ENCODE assay signal across 8 cellular contexts in the genomic region with DNA sequence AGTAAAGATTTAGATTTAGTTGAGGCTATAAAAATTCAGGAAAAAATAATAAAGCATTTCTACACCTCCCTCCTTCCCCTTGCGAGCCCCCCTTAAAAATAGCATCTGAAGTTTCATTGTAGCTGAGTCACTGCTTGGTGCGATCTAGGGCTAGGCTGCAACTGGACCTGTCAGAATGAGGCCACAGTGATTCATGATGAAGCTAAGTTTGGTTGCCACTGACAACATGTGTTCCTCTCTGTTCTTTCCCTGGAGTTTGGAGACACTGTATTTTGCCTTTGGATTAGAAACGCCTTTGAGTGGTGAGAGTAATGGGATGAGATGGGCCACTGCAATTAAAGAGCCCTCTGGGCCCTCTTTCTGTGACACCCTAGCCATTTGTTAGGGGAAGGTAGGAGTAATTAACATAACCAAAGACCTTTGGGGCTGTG.
A peak's percentile ranks its signal among the peaks of the same experiment; 100 is the strongest.
DNase-seq lines count a peak whose midpoint lies in the region; ATAC-seq and TF ChIP-seq lines count a peak whose summit lies in the region.

No MANE protein-coding gene starts in this region.

- no peak overlapping the region for H3K27ac Mint-ChIP-seq in CD8-positive, alpha-beta T cell

- CTCF ChIA-PET in CD8-positive, alpha-beta T cell (lab: Charles Lee), result interaction anchor here (0.7 to 1.1 kb wide), 2 partner anchors 9 to 203 kb away, joined by 3 read pairs; no protein-coding TSS in a partner anchor

- no peaks in the 10 kb centered on the region for H3K36me3 Mint-ChIP-seq in CD8-positive, alpha-beta T cell

- POLR2A ChIA-PET in CD8-positive, alpha-beta T cell (lab: Charles Lee), result interaction anchor here (0.8 kb wide), 1 partner anchor 202 kb away, joined by 3 read pairs; no protein-coding TSS in a partner anchor

- H3K9me3 Mint-ChIP-seq in CD8-positive, alpha-beta T cell, result no peaks in the 10 kb centered on the region

- H3K27me3 ChIP-seq in RWPE2 (ENCODE audit: insufficient read depth, poor library complexity, severe bottlenecking), result no peaks in the 10 kb centered on the region
- no peaks in the 10 kb centered on the region for H3K27me3 ChIP-seq in skeletal muscle satellite cell (ENCODE audit: control insufficient read depth, insufficient read depth, low read length)
- no peaks in the 10 kb centered on the region for H3K27me3 ChIP-seq in CD8-positive, alpha-beta T cell (ENCODE audit: insufficient read depth, low read length)

- DNase-seq in H4 (ENCODE audit: low spot score) (peak; percentile 53), RWPE2 (ENCODE audit: low spot score) (no peak), glomerular visceral epithelial cell (ENCODE audit: extremely low spot score) (peak; percentile 52), D341Med (ENCODE audit: low spot score) (no peak), NCI-H2227 treated with DMSO at 0.1 percent for 48 hours (lab: John Stamatoyannopoulos, UW) (no peak), NCI-H526 (lab: John Stamatoyannopoulos, UW) (no peak)
- no peak for DNase-seq in CD8-positive, alpha-beta T cell

- H3K4me1 ChIP-seq in RWPE2 (ENCODE audit: insufficient read depth, poor library complexity, severe bottlenecking) (peaks cover 45% of the 10 kb centered on the region), skeletal muscle satellite cell (ENCODE audit: control insufficient read depth, insufficient read depth, low read length) (peaks cover 47% of the 10 kb centered on the region)
- peaks cover 45% of the 10 kb centered on the region for H3K4me1 ChIP-seq in CD8-positive, alpha-beta T cell (ENCODE audit: insufficient read depth, low read length)

- H3K4me3 ChIP-seq in RWPE2 (ENCODE audit: severe bottlenecking) (no peak overlapping the region), skeletal muscle satellite cell (ENCODE audit: low read length) (peak overlapping the region; percentile 20)
- H3K4me3 ChIP-seq in CD8-positive, alpha-beta T cell (ENCODE audit: low read depth, low read length), result no peak overlapping the region

- no peak overlapping the region for H3K4me3 Mint-ChIP-seq in CD8-positive, alpha-beta T cell

- H3K27me3 Mint-ChIP-seq in CD8-positive, alpha-beta T cell (ENCODE audit: low read depth), result no peaks in the 10 kb centered on the region

- H3K9ac ChIP-seq in skeletal muscle satellite cell (ENCODE audit: low read depth, low read length), result peak overlapping the region; percentile 69

- TF ChIP-seq CTCF in RWPE2 (IDR thresholded peaks at IDR 0.05; ENCODE audit: poor library complexity, severe bottlenecking), result no peak
- TF ChIP-seq CTCF in CD8-positive, alpha-beta T cell (IDR thresholded peaks at IDR 0.05), result no peak

- peak overlapping the region; percentile 68 for H3K4me2 ChIP-seq in skeletal muscle satellite cell (ENCODE audit: low read length)

- H3K27ac ChIP-seq in RWPE2 (ENCODE audit: poor library complexity, severe bottlenecking), result peak overlapping the region; percentile 96
- H3K27ac ChIP-seq in CD8-positive, alpha-beta T cell (ENCODE audit: low read depth, low read length), result no peak overlapping the region

- H3K9me3 ChIP-seq in RWPE2 (ENCODE audit: severe bottlenecking), result no peaks in the 10 kb centered on the region
- H3K9me3 ChIP-seq in skeletal muscle satellite cell (replicated peaks; ENCODE audit: low read length), result no peaks in the 10 kb centered on the region
- no peaks in the 10 kb centered on the region for H3K9me3 ChIP-seq in CD8-positive, alpha-beta T cell (ENCODE audit: low read length)

- H3K4me1 Mint-ChIP-seq in CD8-positive, alpha-beta T cell (ENCODE audit: low read depth), result peaks cover 57% of the 10 kb centered on the region

- peak; percentile 85 for ATAC-seq in RWPE2 (ENCODE audit: low read depth)
- no peak for ATAC-seq in CD8-positive, alpha-beta T cell

- intact Hi-C loops in CD8-positive, alpha-beta T cell (cut with DNase I, micrococcal nuclease), result loop anchor here in 1 of 2 experiments (5.0 kb wide), 1 partner anchor 220 kb away; no protein-coding TSS in a partner anchor

- H3K36me3 ChIP-seq in RWPE2 (ENCODE audit: low read depth) (no peaks in the 10 kb centered on the region), skeletal muscle satellite cell (ENCODE audit: insufficient read depth, low read length) (no peaks in the 10 kb centered on the region)
- no peaks in the 10 kb centered on the region for H3K36me3 ChIP-seq in CD8-positive, alpha-beta T cell (ENCODE audit: insufficient read depth, low read length)

Comparison
In these comparisons a context has a peak if more than half of its experiments do, and no peak if none do; other contexts are left out.
1. DNase-seq: peak in H4 (single experiment) and glomerular visceral epithelial cell (single experiment); none in RWPE2 (single experiment), D341Med (single experiment), NCI-H2227 treated with DMSO at 0.1 percent for 48 hours (single experiment), CD8-positive, alpha-beta T cell (0 of 7) and NCI-H526 (0 of 2).